ENCODE assay signal across 15 cellular contexts in the genomic region with DNA sequence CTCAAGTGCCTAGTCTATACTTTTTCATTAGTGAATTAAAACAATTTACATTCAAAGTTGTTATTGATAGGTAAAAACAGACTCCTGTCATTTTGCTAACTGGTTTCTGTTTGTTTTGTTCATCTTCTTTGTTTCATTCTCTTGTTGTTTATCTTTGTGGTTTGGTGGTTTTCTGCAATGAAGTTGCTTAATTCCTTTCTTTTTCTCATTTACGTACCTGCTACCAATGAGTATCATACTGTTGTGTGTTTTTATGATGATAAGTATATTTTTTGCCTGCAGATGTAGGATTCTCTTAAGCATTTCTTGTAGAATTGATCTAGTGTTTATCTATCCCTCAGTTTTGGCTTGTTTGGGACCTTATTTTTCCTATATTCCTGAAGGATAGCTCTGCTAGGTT.
A peak's percentile ranks its signal among the peaks of the same experiment; 100 is the strongest.
DNase-seq lines count a peak whose midpoint lies in the region; ATAC-seq and TF ChIP-seq lines count a peak whose summit lies in the region.
"Had no signal": no experiment of that assay in that cellular context is flagged by ENCODE, and none has a peak within 500 bp of the region (broad histone marks: within the 10 kb centered on the region; RNA-seq: fewer than 3 reads in every experiment).

No MANE protein-coding gene starts in this region.

- H3K9ac ChIP-seq in Loucy (ENCODE audit: low read depth, low read length, poor library complexity, severe bottlenecking): peak overlapping the region; percentile 32

- TF ChIP-seq CTCF in Loucy (conservative IDR thresholded peaks at IDR 0.05; ENCODE audit: low read length) (no peak), mucosa of descending colon (IDR thresholded peaks at IDR 0.05) (no peak)

- peak overlapping the region; percentile 64; the same call in 1 of the 2 replicates for H2AFZ ChIP-seq in Loucy (ENCODE audit: low read length)
- H2AFZ ChIP-seq: GM23338 had no signal

- H3K9me2 ChIP-seq in Loucy (replicated peaks; ENCODE audit: low read depth, low read length): no peaks in the 10 kb centered on the region

- DNase-seq in H4 (ENCODE audit: low spot score) (peak; percentile 8), OCI-M1 (lab: John Stamatoyannopoulos, UW) (peak; percentile 68), NCI-H446 treated with DMSO at 0.1 percent for 48 hours (lab: John Stamatoyannopoulos, UW) (no peak), mucosa of descending colon (no peak)
- DNase-seq: C1 segment of cervical spinal cord; Calu3; CD4-positive, alpha-beta memory T cell; COR-L47; DMS53; DMS79 treated with DMSO at 0.1 percent for 48 hours; HFFc6 had no signal

- H3K79me2 ChIP-seq in Loucy (ENCODE audit: insufficient read depth, low read length): no peaks in the 10 kb centered on the region

- H3K4me3 ChIP-seq in Loucy (ENCODE audit: low read length, poor library complexity, severe bottlenecking) (peak overlapping the region; percentile 29), mucosa of descending colon (no peak overlapping the region)
- H3K4me3 ChIP-seq: GM23338, HAP-1 had no signal

- no peaks in the 10 kb centered on the region for H4K20me1 ChIP-seq in Loucy (ENCODE audit: insufficient read depth, low read length, poor library complexity, severe bottlenecking)

- peak overlapping the region; percentile 44 for H3K4me2 ChIP-seq in Loucy (ENCODE audit: low read depth, low read length, poor library complexity, severe bottlenecking)
- H3K4me2 ChIP-seq: GM23338 had no signal

- H3K4me1 ChIP-seq in Loucy (ENCODE audit: insufficient read depth, low read length, poor library complexity, severe bottlenecking) (peaks cover 11% of the 10 kb centered on the region), mucosa of descending colon (ENCODE audit: low read depth) (no peaks in the 10 kb centered on the region)
- H3K4me1 ChIP-seq: HAP-1 had no signal

- ATAC-seq in mucosa of descending colon (no peak), GM21825 (IDR thresholded peaks at IDR 0.05; ENCODE audit: unreplicated experiment) (no peak)
- ATAC-seq: GM23338 had no signal

- intact Hi-C loops in mucosa of descending colon (cut with DNase I, micrococcal nuclease): no loop called here

- no peaks in the 10 kb centered on the region for H3K36me3 ChIP-seq in Loucy (ENCODE audit: insufficient read depth, low read length)
- H3K36me3 ChIP-seq in mucosa of descending colon (ENCODE audit: low read depth): no peaks in the 10 kb centered on the region
- H3K36me3 ChIP-seq: HAP-1 had no signal

- no peaks in the 10 kb centered on the region for H3F3A ChIP-seq in Loucy (ENCODE audit: low read depth)

- H3K27me3 ChIP-seq in Loucy (ENCODE audit: insufficient read depth, low read length, poor library complexity, severe bottlenecking): no peaks in the 10 kb centered on the region

- H3K9me3 ChIP-seq in Loucy (ENCODE audit: insufficient read depth, low read depth, low read length) (no peaks in the 10 kb centered on the region), mucosa of descending colon (peaks cover 5% of the 10 kb centered on the region)
- H3K9me3 ChIP-seq: HAP-1 had no signal

Comparison
In these comparisons a context has a peak if more than half of its experiments do, and no peak if none do; other contexts are left out.
1. DNase-seq: peak in H4 (single experiment) and OCI-M1 (single experiment); none in NCI-H446 treated with DMSO at 0.1 percent for 48 hours (single experiment) and mucosa of descending colon (0 of 3).